Comparison of ENCODE assay signal across 1 cellular context in the genomic region with DNA sequence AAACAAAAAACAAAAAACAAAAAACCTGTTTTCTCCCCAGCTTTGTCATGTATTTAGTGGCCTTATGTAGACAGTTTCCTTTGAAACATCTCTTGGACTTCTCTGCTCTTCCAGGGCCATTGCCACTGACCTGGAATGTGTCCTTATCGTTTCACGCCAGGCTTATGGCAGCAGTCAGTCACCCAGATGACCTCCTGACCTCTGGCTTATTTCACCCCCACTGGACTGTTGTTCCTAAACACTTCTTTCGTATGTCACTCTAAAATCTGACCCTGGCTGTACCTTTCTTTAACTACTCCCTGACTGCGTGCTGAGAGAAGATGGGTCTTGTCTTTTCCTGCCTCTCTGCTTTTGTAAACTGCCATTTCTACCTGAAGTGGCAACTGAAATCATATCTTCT.
TF ChIP-seq lines count a peak whose summit lies in the region.

No MANE protein-coding gene starts in this region.

TF ChIP-seq in K562, 482 proteins besides CTCF, POLR2A, EP300 and RAD21 (continued from another document and continues in another):
- TF ChIP-seq, protein P1, sequence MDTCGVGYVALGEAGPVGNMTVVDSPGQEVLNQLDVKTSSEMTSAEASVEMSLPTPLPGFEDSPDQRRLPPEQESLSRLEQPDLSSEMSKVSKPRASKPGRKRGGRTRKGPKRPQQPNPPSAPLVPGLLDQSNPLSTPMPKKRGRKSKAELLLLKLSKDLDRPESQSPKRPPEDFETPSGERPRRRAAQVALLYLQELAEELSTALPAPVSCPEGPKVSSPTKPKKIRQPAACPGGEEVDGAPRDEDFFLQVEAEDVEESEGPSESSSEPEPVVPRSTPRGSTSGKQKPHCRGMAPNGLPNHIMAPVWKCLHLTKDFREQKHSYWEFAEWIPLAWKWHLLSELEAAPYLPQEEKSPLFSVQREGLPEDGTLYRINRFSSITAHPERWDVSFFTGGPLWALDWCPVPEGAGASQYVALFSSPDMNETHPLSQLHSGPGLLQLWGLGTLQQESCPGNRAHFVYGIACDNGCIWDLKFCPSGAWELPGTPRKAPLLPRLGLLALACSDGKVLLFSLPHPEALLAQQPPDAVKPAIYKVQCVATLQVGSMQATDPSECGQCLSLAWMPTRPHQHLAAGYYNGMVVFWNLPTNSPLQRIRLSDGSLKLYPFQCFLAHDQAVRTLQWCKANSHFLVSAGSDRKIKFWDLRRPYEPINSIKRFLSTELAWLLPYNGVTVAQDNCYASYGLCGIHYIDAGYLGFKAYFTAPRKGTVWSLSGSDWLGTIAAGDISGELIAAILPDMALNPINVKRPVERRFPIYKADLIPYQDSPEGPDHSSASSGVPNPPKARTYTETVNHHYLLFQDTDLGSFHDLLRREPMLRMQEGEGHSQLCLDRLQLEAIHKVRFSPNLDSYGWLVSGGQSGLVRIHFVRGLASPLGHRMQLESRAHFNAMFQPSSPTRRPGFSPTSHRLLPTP (IDR thresholded peaks at IDR 0.05; ENCODE audit: borderline replicate concordance, extremely low read depth, insufficient read length): no peak
- TF ChIP-seq PHTF2 (CRISPR knock-in tag; IDR thresholded peaks at IDR 0.05) (no peak), ZSCAN29 (IDR thresholded peaks at IDR 0.05) (no peak), SNRNP70 (optimal IDR thresholded peaks at IDR 0.05; ENCODE audit: low read depth, low read length) (no peak), ZNF695 (CRISPR knock-in tag; IDR thresholded peaks at IDR 0.05) (no peak), SRSF3 (IDR thresholded peaks at IDR 0.05; ENCODE audit: insufficient read depth, low read length) (no peak), STAG1 (CRISPR knock-in tag; IDR thresholded peaks at IDR 0.05; ENCODE audit: borderline replicate concordance) (no peak), ARHGAP35 (IDR thresholded peaks at IDR 0.05; ENCODE audit: partially characterized antibody) (no peak), ZNF586 (CRISPR knock-in tag; conservative IDR thresholded peaks at IDR 0.05) (no peak), KDM4B (IDR thresholded peaks at IDR 0.05; ENCODE audit: borderline replicate concordance in 2 of 2, low read depth in 1 of 2) (no peak), FOXK2 (conservative IDR thresholded peaks at IDR 0.05 in 1 of 2, IDR thresholded peaks at IDR 0.05 in 1 of 2; ENCODE audit: low read depth in 2 of 2) (peak; percentile 70 to 76), NBN (IDR thresholded peaks at IDR 0.05; ENCODE audit: low read depth) (peak; percentile 42; the same call in 1 of the 2 replicates), MTF1 (CRISPR knock-in tag; IDR thresholded peaks at IDR 0.05; ENCODE audit: borderline replicate concordance) (no peak), GTF2A2 (tag; IDR thresholded peaks at IDR 0.05) (no peak), MAFG (tag; conservative IDR thresholded peaks at IDR 0.05) (no peak), ZNF354B (CRISPR knock-in tag; IDR thresholded peaks at IDR 0.05) (no peak), TCF7 (IDR thresholded peaks at IDR 0.05; ENCODE audit: borderline replicate concordance) (no peak), ZNF197 (CRISPR knock-in tag; IDR thresholded peaks at IDR 0.05; ENCODE audit: low read depth) (no peak), RBM15 (IDR thresholded peaks at IDR 0.05; ENCODE audit: insufficient read depth, low read length) (no peak), TAF15 (IDR thresholded peaks at IDR 0.05; ENCODE audit: low read depth, low read length) (no peak), BACH1 (tag; IDR thresholded peaks at IDR 0.05) (no peak), CBX1 (IDR thresholded peaks at IDR 0.05; ENCODE audit: low read depth) (no peak), ZNF263 (CRISPR knock-in tag; IDR thresholded peaks at IDR 0.05; ENCODE audit: borderline replicate concordance) (no peak), BCOR (IDR thresholded peaks at IDR 0.05) (peak; percentile 80), ZNF282 (CRISPR knock-in tag; IDR thresholded peaks at IDR 0.05) (no peak), HCFC1 (IDR thresholded peaks at IDR 0.05; ENCODE audit: low read depth, low read length) (no peak), ELF1 (tag; IDR thresholded peaks at IDR 0.05) (no peak), ZNF232 (CRISPR knock-in tag; IDR thresholded peaks at IDR 0.05) (no peak), DDX20 (tag; IDR thresholded peaks at IDR 0.05; ENCODE audit: low read depth) (no peak), RHOXF2B (CRISPR knock-in tag; conservative IDR thresholded peaks at IDR 0.05) (no peak), KLF1 (tag; IDR thresholded peaks at IDR 0.05) (no peak), KAT8 (IDR thresholded peaks at IDR 0.05; ENCODE audit: low read depth) (no peak), ZNF143 (CRISPR knock-in tag; IDR thresholded peaks at IDR 0.05) (no peak), DNMT1 (IDR thresholded peaks at IDR 0.05) (no peak), TRIM24 (IDR thresholded peaks at IDR 0.05) (peak; percentile 44 to 70; a peak in 2 of 4 replicates), RBM39 (optimal IDR thresholded peaks at IDR 0.05; ENCODE audit: low read depth, low read length) (no peak), SRF (CRISPR knock-in tag; IDR thresholded peaks at IDR 0.05) (no peak), PURB (CRISPR knock-in tag; IDR thresholded peaks at IDR 0.05; ENCODE audit: low read depth) (no peak), RNF2 (IDR thresholded peaks at IDR 0.05) (peak; percentile 36; the same call in 1 of the 2 replicates), ZFP30 (CRISPR knock-in tag; IDR thresholded peaks at IDR 0.05; ENCODE audit: borderline replicate concordance) (no peak), CEBPB (tag; IDR thresholded peaks at IDR 0.05) (no peak), HMG20B (CRISPR knock-in tag; IDR thresholded peaks at IDR 0.05) (no peak), U2AF2 (optimal IDR thresholded peaks at IDR 0.05; ENCODE audit: low read depth, low read length) (no peak), ZNF174 (CRISPR knock-in tag; IDR thresholded peaks at IDR 0.05) (no peak), KDM1A (IDR thresholded peaks at IDR 0.05) (peak; percentile 98 to 99), SIN3A (IDR thresholded peaks at IDR 0.05; ENCODE audit: borderline replicate concordance in 2 of 2, control insufficient read depth in 1 of 2, low read depth in 2 of 2, low read length in 2 of 2) (no peak), PPARD (CRISPR knock-in tag; IDR thresholded peaks at IDR 0.05) (no peak), ZNF431 (CRISPR knock-in tag; IDR thresholded peaks at IDR 0.05) (no peak)
- TF ChIP-seq, protein P2, sequence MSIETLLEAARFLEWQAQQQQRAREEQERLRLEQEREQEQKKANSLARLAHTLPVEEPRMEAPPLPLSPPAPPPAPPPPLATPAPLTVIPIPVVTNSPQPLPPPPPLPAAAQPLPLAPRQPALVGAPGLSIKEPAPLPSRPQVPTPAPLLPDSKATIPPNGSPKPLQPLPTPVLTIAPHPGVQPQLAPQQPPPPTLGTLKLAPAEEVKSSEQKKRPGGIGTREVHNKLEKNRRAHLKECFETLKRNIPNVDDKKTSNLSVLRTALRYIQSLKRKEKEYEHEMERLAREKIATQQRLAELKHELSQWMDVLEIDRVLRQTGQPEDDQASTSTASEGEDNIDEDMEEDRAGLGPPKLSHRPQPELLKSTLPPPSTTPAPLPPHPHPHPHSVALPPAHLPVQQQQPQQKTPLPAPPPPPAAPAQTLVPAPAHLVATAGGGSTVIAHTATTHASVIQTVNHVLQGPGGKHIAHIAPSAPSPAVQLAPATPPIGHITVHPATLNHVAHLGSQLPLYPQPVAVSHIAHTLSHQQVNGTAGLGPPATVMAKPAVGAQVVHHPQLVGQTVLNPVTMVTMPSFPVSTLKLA (conservative IDR thresholded peaks at IDR 0.05): peak in 1 of 2 experiments; percentile 36; a peak in 1 of 4 replicates
- TF ChIP-seq, protein P3, sequence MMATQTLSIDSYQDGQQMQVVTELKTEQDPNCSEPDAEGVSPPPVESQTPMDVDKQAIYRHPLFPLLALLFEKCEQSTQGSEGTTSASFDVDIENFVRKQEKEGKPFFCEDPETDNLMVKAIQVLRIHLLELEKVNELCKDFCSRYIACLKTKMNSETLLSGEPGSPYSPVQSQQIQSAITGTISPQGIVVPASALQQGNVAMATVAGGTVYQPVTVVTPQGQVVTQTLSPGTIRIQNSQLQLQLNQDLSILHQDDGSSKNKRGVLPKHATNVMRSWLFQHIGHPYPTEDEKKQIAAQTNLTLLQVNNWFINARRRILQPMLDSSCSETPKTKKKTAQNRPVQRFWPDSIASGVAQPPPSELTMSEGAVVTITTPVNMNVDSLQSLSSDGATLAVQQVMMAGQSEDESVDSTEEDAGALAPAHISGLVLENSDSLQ (IDR thresholded peaks at IDR 0.05): peak; percentile 96
- TF ChIP-seq, protein P4, sequence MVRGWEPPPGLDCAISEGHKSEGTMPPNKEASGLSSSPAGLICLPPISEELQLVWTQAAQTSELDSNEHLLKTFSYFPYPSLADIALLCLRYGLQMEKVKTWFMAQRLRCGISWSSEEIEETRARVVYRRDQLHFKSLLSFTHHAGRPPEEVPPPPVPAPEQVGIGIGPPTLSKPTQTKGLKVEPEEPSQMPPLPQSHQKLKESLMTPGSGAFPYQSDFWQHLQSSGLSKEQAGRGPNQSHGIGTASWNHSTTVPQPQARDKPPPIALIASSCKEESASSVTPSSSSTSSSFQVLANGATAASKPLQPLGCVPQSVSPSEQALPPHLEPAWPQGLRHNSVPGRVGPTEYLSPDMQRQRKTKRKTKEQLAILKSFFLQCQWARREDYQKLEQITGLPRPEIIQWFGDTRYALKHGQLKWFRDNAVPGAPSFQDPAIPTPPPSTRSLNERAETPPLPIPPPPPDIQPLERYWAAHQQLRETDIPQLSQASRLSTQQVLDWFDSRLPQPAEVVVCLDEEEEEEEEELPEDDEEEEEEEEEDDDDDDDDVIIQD (CRISPR knock-in tag; IDR thresholded peaks at IDR 0.05): no peak
- TF ChIP-seq, protein P5, sequence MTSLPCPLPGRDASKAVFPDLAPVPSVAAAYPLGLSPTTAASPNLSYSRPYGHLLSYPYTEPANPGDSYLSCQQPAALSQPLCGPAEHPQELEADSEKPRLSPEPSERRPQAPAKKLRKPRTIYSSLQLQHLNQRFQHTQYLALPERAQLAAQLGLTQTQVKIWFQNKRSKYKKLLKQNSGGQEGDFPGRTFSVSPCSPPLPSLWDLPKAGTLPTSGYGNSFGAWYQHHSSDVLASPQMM (CRISPR knock-in tag; IDR thresholded peaks at IDR 0.05): no peak
- TF ChIP-seq, protein P6, sequence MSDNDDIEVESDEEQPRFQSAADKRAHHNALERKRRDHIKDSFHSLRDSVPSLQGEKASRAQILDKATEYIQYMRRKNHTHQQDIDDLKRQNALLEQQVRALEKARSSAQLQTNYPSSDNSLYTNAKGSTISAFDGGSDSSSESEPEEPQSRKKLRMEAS (CRISPR knock-in tag; IDR thresholded peaks at IDR 0.05): no peak
- TF ChIP-seq, protein P7, sequence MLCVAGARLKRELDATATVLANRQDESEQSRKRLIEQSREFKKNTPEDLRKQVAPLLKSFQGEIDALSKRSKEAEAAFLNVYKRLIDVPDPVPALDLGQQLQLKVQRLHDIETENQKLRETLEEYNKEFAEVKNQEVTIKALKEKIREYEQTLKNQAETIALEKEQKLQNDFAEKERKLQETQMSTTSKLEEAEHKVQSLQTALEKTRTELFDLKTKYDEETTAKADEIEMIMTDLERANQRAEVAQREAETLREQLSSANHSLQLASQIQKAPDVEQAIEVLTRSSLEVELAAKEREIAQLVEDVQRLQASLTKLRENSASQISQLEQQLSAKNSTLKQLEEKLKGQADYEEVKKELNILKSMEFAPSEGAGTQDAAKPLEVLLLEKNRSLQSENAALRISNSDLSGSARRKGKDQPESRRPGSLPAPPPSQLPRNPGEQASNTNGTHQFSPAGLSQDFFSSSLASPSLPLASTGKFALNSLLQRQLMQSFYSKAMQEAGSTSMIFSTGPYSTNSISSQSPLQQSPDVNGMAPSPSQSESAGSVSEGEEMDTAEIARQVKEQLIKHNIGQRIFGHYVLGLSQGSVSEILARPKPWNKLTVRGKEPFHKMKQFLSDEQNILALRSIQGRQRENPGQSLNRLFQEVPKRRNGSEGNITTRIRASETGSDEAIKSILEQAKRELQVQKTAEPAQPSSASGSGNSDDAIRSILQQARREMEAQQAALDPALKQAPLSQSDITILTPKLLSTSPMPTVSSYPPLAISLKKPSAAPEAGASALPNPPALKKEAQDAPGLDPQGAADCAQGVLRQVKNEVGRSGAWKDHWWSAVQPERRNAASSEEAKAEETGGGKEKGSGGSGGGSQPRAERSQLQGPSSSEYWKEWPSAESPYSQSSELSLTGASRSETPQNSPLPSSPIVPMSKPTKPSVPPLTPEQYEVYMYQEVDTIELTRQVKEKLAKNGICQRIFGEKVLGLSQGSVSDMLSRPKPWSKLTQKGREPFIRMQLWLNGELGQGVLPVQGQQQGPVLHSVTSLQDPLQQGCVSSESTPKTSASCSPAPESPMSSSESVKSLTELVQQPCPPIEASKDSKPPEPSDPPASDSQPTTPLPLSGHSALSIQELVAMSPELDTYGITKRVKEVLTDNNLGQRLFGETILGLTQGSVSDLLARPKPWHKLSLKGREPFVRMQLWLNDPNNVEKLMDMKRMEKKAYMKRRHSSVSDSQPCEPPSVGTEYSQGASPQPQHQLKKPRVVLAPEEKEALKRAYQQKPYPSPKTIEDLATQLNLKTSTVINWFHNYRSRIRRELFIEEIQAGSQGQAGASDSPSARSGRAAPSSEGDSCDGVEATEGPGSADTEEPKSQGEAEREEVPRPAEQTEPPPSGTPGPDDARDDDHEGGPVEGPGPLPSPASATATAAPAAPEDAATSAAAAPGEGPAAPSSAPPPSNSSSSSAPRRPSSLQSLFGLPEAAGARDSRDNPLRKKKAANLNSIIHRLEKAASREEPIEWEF (CRISPR knock-in tag; IDR thresholded peaks at IDR 0.05): no peak
- TF ChIP-seq, protein P8, sequence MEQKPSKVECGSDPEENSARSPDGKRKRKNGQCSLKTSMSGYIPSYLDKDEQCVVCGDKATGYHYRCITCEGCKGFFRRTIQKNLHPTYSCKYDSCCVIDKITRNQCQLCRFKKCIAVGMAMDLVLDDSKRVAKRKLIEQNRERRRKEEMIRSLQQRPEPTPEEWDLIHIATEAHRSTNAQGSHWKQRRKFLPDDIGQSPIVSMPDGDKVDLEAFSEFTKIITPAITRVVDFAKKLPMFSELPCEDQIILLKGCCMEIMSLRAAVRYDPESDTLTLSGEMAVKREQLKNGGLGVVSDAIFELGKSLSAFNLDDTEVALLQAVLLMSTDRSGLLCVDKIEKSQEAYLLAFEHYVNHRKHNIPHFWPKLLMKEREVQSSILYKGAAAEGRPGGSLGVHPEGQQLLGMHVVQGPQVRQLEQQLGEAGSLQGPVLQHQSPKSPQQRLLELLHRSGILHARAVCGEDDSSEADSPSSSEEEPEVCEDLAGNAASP (IDR thresholded peaks at IDR 0.05): no peak
- TF ChIP-seq, protein P9, sequence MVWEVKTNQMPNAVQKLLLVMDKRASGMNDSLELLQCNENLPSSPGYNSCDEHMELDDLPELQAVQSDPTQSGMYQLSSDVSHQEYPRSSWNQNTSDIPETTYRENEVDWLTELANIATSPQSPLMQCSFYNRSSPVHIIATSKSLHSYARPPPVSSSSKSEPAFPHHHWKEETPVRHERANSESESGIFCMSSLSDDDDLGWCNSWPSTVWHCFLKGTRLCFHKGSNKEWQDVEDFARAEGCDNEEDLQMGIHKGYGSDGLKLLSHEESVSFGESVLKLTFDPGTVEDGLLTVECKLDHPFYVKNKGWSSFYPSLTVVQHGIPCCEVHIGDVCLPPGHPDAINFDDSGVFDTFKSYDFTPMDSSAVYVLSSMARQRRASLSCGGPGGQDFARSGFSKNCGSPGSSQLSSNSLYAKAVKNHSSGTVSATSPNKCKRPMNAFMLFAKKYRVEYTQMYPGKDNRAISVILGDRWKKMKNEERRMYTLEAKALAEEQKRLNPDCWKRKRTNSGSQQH (CRISPR knock-in tag; IDR thresholded peaks at IDR 0.05): no peak
- TF ChIP-seq, protein P10, sequence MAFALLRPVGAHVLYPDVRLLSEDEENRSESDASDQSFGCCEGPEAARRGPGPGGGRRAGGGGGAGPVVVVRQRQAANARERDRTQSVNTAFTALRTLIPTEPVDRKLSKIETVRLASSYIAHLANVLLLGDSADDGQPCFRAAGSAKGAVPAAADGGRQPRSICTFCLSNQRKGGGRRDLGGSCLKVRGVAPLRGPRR (CRISPR knock-in tag; IDR thresholded peaks at IDR 0.05): no peak
